Comparison of ENCODE assay signal across 19 cellular contexts in the genomic region with DNA sequence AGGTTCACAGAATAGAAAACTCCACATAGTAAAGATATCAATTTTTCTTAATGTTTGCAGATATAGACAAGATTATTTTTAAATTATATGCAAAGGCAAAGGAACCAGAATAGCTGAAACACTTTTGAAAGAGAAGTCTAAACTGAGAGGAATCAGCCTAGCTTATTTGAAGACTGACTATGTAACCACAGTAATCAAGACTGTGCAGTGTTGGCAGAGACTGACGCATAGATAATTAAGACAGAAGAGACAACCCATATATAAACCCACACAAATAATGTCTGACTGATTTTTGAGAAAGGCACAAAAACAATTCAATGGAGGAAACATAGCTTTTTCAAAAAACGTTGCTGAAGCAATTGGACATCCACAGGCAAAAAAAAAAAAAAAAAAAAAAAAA. TPM values are rescaled to one million over a fixed set of nuclear protein-coding genes. Genes with fewer than 3 reads are reported as not detected.
DNase-seq lines count a peak whose midpoint lies in the region; ATAC-seq, FAIRE-seq and TF ChIP-seq lines count a peak whose summit lies in the region.
"Had no signal": no experiment of that assay in that cellular context is flagged by ENCODE, and none has a peak within 500 bp of the region (broad histone marks: within the 10 kb centered on the region; RNA-seq: fewer than 3 reads in every experiment).

No MANE protein-coding gene starts in this region.

- DNase-seq in GM18507 (ENCODE audit: extremely low spot score, insufficient read length, low read depth), result no peak
- DNase-seq in HFFc6, result no peak
- no peak for DNase-seq in activated naive CD8-positive, alpha-beta T cell treated with anti-CD3 and anti-CD28 coated beads for 36 hours
- no peak for DNase-seq in stimulated activated effector memory CD8-positive, alpha-beta T cell treated with anti-CD3 and anti-CD28 coated beads, Interleukin-12 subunit alpha, Interleukin-12 subunit beta, amount 100 ng/mL, for 72 hours (ENCODE audit: low spot score in 2 of 2)
- DNase-seq: ACHN, AML-193, Caco-2, DMS153, Karpas-422, MG63, NCI-H1105, NCI-H1694, NCI-H524, Peyer's patch had no signal

- peaks cover 28% of the 10 kb centered on the region for H3K36me3 Mint-ChIP-seq in HFFc6 (ENCODE audit: low read depth)
- peaks cover 41% of the 10 kb centered on the region for H3K36me3 Mint-ChIP-seq in activated naive CD8-positive, alpha-beta T cell treated with anti-CD3 and anti-CD28 coated beads for 36 hours
- H3K36me3 Mint-ChIP-seq in stimulated activated effector memory CD8-positive, alpha-beta T cell treated with anti-CD3 and anti-CD28 coated beads, Interleukin-12 subunit alpha, Interleukin-12 subunit beta, amount 100 ng/mL, for 72 hours, result peaks cover 18% of the 10 kb centered on the region

- peaks cover 10% of the 10 kb centered on the region for H3K9me3 Mint-ChIP-seq in HFFc6
- peaks cover 2% of the 10 kb centered on the region for H3K9me3 Mint-ChIP-seq in activated naive CD8-positive, alpha-beta T cell treated with anti-CD3 and anti-CD28 coated beads for 36 hours
- peaks cover 2% of the 10 kb centered on the region for H3K9me3 Mint-ChIP-seq in stimulated activated effector memory CD8-positive, alpha-beta T cell treated with anti-CD3 and anti-CD28 coated beads, Interleukin-12 subunit alpha, Interleukin-12 subunit beta, amount 100 ng/mL, for 72 hours

- peak; percentile 57 for ATAC-seq in stimulated activated effector memory CD8-positive, alpha-beta T cell treated with anti-CD3 and anti-CD28 coated beads, Interleukin-12 subunit alpha, Interleukin-12 subunit beta, amount 100 ng/mL, for 72 hours
- ATAC-seq in HG02642 (IDR thresholded peaks at IDR 0.05; ENCODE audit: poor library complexity, unreplicated experiment), result no peak
- no peak for ATAC-seq in HG03439 (IDR thresholded peaks at IDR 0.05; ENCODE audit: unreplicated experiment)
- ATAC-seq in HG02970 (IDR thresholded peaks at IDR 0.05; ENCODE audit: low FRiP score, unreplicated experiment), result no peak
- ATAC-seq: Right ventricle myocardium inferior had no signal

- no peaks in the 10 kb centered on the region for H3K27me3 Mint-ChIP-seq in HFFc6 (ENCODE audit: insufficient read depth)
- no peaks in the 10 kb centered on the region for H3K27me3 Mint-ChIP-seq in activated naive CD8-positive, alpha-beta T cell treated with anti-CD3 and anti-CD28 coated beads for 36 hours

- TF ChIP-seq CTCF in HFFc6 (IDR thresholded peaks at IDR 0.05), result no peak

- peak; percentile 5 for FAIRE-seq in GM18507 (lab: Jason Lieb, UNC)
- FAIRE-seq: H1 had no signal

- H3K4me3 Mint-ChIP-seq in HFFc6, result no peak overlapping the region
- no peak overlapping the region for H3K4me3 Mint-ChIP-seq in activated naive CD8-positive, alpha-beta T cell treated with anti-CD3 and anti-CD28 coated beads for 36 hours
- H3K4me3 Mint-ChIP-seq in stimulated activated effector memory CD8-positive, alpha-beta T cell treated with anti-CD3 and anti-CD28 coated beads, Interleukin-12 subunit alpha, Interleukin-12 subunit beta, amount 100 ng/mL, for 72 hours, result peak overlapping the region; percentile 29

- H3K4me1 Mint-ChIP-seq in HFFc6 (ENCODE audit: low read depth), result peaks cover 31% of the 10 kb centered on the region
- peaks cover 16% of the 10 kb centered on the region for H3K4me1 Mint-ChIP-seq in activated naive CD8-positive, alpha-beta T cell treated with anti-CD3 and anti-CD28 coated beads for 36 hours
- peaks cover 18% of the 10 kb centered on the region for H3K4me1 Mint-ChIP-seq in stimulated activated effector memory CD8-positive, alpha-beta T cell treated with anti-CD3 and anti-CD28 coated beads, Interleukin-12 subunit alpha, Interleukin-12 subunit beta, amount 100 ng/mL, for 72 hours

- peak overlapping the region; percentile 68 for H3K27ac Mint-ChIP-seq in HFFc6
- peak overlapping the region; percentile 32 for H3K27ac Mint-ChIP-seq in activated naive CD8-positive, alpha-beta T cell treated with anti-CD3 and anti-CD28 coated beads for 36 hours
- H3K27ac Mint-ChIP-seq in stimulated activated effector memory CD8-positive, alpha-beta T cell treated with anti-CD3 and anti-CD28 coated beads, Interleukin-12 subunit alpha, Interleukin-12 subunit beta, amount 100 ng/mL, for 72 hours, result peak overlapping the region; percentile 89

RNA-seq across cellular contexts. Expression of a gene that starts 28.6 kb away (rescaled TPM):
- total RNA-seq in HFFc6 (2021; fragmentation: NEBNext Ultra II Directional; extraction: Animal tissue kit (Norgen Biotek cat#: 25700)), result 1 to 10 TPM in 5 of 6 experiments, under 1 TPM in 1; 0.78 to 8.4 (median 7.1) TPM
- under 1 TPM; 0.10 to 0.18 TPM for total RNA-seq in activated naive CD8-positive, alpha-beta T cell treated with anti-CD3 and anti-CD28 coated beads for 36 hours
- total RNA-seq: Caco-2, H1 had no signal

Comparison
In these comparisons a context has a peak if more than half of its experiments do, and no peak if none do; other contexts are left out.
1. H3K27ac Mint-ChIP-seq: peak in every context shown above with its lines; median percentile 89 in stimulated activated effector memory CD8-positive, alpha-beta T cell treated with anti-CD3 and anti-CD28 coated beads, Interleukin-12 subunit alpha, Interleukin-12 subunit beta, amount 100 ng/mL, for 72 hours; 68 in HFFc6; 32 in activated naive CD8-positive, alpha-beta T cell treated with anti-CD3 and anti-CD28 coated beads for 36 hours.